Comparison of ENCODE assay signal across 1 cellular context in genomic region chr7:30476401-30477145, GRCh38.
TF ChIP-seq lines count a peak whose summit lies in the region.

No MANE protein-coding gene starts in this region.

TF ChIP-seq in IMR-90, 13 proteins besides CTCF, POLR2A, EP300 and RAD21:
- TF ChIP-seq RCOR1 (IDR thresholded peaks at IDR 0.05; ENCODE audit: insufficient replicate concordance, low read length) = no peak
- no peak for TF ChIP-seq MAZ (IDR thresholded peaks at IDR 0.05; ENCODE audit: borderline replicate concordance, low read depth, low read length)
- TF ChIP-seq MXI1 (IDR thresholded peaks at IDR 0.05; ENCODE audit: borderline replicate concordance, low read depth, low read length) = no peak
- TF ChIP-seq MAFK (IDR thresholded peaks at IDR 0.05; ENCODE audit: low read depth, low read length) = no peak
TF ChIP-seq in IMR-90: peak in this region for 0.
